In genomic region chr12:55728932-55729591, GRCh38 we compare ENCODE assay signal across 8 cellular contexts. TPM values are rescaled to one million over a fixed set of nuclear protein-coding genes. Genes with fewer than 3 reads are reported as not detected.
DNase-seq lines count a peak whose midpoint lies in the region; ATAC-seq and TF ChIP-seq lines count a peak whose summit lies in the region.

CD63 (minus strand) TSS chr12:55729009; CDS start chr12:55728341, 668 bp downstream.

- peaks cover 11% of the 10 kb centered on the region; the same call in 1 of the 2 replicates for H3K36me3 ChIP-seq in PC-9 (ENCODE audit: low read depth)

- peaks cover 21% of the 10 kb centered on the region for H3K79me2 ChIP-seq in PC-9 (ENCODE audit: low read depth)

- peaks cover 48% of the 10 kb centered on the region for H3K4me1 Mint-ChIP-seq in activated T-helper 1 cell treated with anti-CD3 and anti-CD28 coated beads, Interleukin-12 subunit alpha, Interleukin-12 subunit beta, Interleukin-2, Interleukin-4 antibody, amounts not matched to agents 30 ng/mL and 10 ng/mL and 1 ng/mL, durations not matched to agents 14 hours and 24 hours and 36 hours (ENCODE audit: low read depth)
- peaks cover 36 to 55% (median 50%) of the 10 kb centered on the region in 3 donors for H3K4me1 Mint-ChIP-seq in naive B cell

- peak; percentile 79 for DNase-seq in COLO668 (lab: John Stamatoyannopoulos, UW; ENCODE audit: unreplicated experiment)
- DNase-seq in PC-9, result peak in 1 of 2 experiments; percentile 80
- peak; percentile 44 for DNase-seq in activated T-helper 1 cell treated with anti-CD3 and anti-CD28 coated beads, Interleukin-12 subunit alpha, Interleukin-12 subunit beta, Interleukin-2, Interleukin-4 antibody, amounts not matched to agents 30 ng/mL and 10 ng/mL and 1 ng/mL, durations not matched to agents 14 hours and 24 hours and 36 hours (ENCODE audit: low spot score)
- peak; percentile 95 for DNase-seq in fibroblast of gingiva (ENCODE audit: low read depth)
- peak; percentile 50 for DNase-seq in naive B cell
- peak; percentile 72 for DNase-seq in stimulated activated naive CD4-positive, alpha-beta T cell treated with Interleukin-2 at 50 U/mL for 16 hours (lab: John Stamatoyannopoulos, UW)

- peak within 1 kb of the TSS; percentile 100 for H3K4me3 ChIP-seq in PC-9

- peaks cover 30% of the 10 kb centered on the region for H4K20me1 ChIP-seq in PC-9 (ENCODE audit: insufficient read depth)

- CTCF ChIA-PET in PC-9 (lab: Charles Lee), result interaction anchor here (0.6 to 1.5 kb wide), 5 partner anchors 8 to 1883 kb away, joined by 3 to 21 read pairs (median 5); no protein-coding TSS in a partner anchor

- H3K27me3 ChIP-seq in PC-9 (ENCODE audit: insufficient read depth, low read depth), result no peaks in the 10 kb centered on the region

- intact Hi-C loops in PC-9 (cut with micrococcal nuclease; ENCODE audit: unreplicated experiment), result loop anchor here (10.0 kb wide), 1 partner anchor 734 kb away; no protein-coding TSS in a partner anchor
- intact Hi-C loops in activated T-helper 1 cell treated with anti-CD3 and anti-CD28 coated beads, Interleukin-12 subunit alpha, Interleukin-12 subunit beta, Interleukin-2, Interleukin-4 antibody, amounts not matched to agents 30 ng/mL and 10 ng/mL and 1 ng/mL, durations not matched to agents 14 hours and 24 hours and 36 hours (cut with micrococcal nuclease), result loop anchor here (1.0 to 2.0 kb wide), 5 partner anchors 9 to 200 kb away; partner anchors contain the start of genes BLOC1S1, GDF11 and SARNP

- H2AFZ ChIP-seq in PC-9, result peak within 1 kb of the TSS; percentile 84

- peak within 1 kb of the TSS; percentile 84 for H3K27ac ChIP-seq in PC-9

- peaks cover 22% of the 10 kb centered on the region for H3K36me3 Mint-ChIP-seq in activated T-helper 1 cell treated with anti-CD3 and anti-CD28 coated beads, Interleukin-12 subunit alpha, Interleukin-12 subunit beta, Interleukin-2, Interleukin-4 antibody, amounts not matched to agents 30 ng/mL and 10 ng/mL and 1 ng/mL, durations not matched to agents 14 hours and 24 hours and 36 hours (ENCODE audit: low read depth)
- no peaks in the 10 kb centered on the region for H3K36me3 Mint-ChIP-seq in naive B cell

- POLR2A ChIA-PET in PC-9 (lab: Charles Lee; ENCODE audit: unreplicated experiment), result interaction anchor here (0.6 to 1.3 kb wide), 2 partner anchors 10 to 204 kb away, joined by 3 to 7 read pairs; no protein-coding TSS in a partner anchor

- peaks cover 23% of the 10 kb centered on the region for H3K4me1 ChIP-seq in PC-9 (replicated peaks; ENCODE audit: insufficient read depth)

- peaks cover 1% of the 10 kb centered on the region for H3K27me3 Mint-ChIP-seq in activated T-helper 1 cell treated with anti-CD3 and anti-CD28 coated beads, Interleukin-12 subunit alpha, Interleukin-12 subunit beta, Interleukin-2, Interleukin-4 antibody, amounts not matched to agents 30 ng/mL and 10 ng/mL and 1 ng/mL, durations not matched to agents 14 hours and 24 hours and 36 hours (ENCODE audit: insufficient read depth)
- no peaks in the 10 kb centered on the region for H3K27me3 Mint-ChIP-seq in naive B cell

- no peaks in the 10 kb centered on the region for H3K9me2 ChIP-seq in PC-9 (ENCODE audit: insufficient read depth)

- H3K27ac Mint-ChIP-seq in activated T-helper 1 cell treated with anti-CD3 and anti-CD28 coated beads, Interleukin-12 subunit alpha, Interleukin-12 subunit beta, Interleukin-2, Interleukin-4 antibody, amounts not matched to agents 30 ng/mL and 10 ng/mL and 1 ng/mL, durations not matched to agents 14 hours and 24 hours and 36 hours, result peak within 1 kb of the TSS; percentile 96
- peak within 1 kb of the TSS; percentile 74 to 95 (median 88) for H3K27ac Mint-ChIP-seq in naive B cell

- no TSS peak for BruUV-seq in PC-9 (replicated peaks; lab: Mats Ljungman, UMichigan)

- no peak; the same call in 1 of the 2 replicates for TF ChIP-seq CTCF in PC-9 (conservative IDR thresholded peaks at IDR 0.05)

- H3K9me3 Mint-ChIP-seq in activated T-helper 1 cell treated with anti-CD3 and anti-CD28 coated beads, Interleukin-12 subunit alpha, Interleukin-12 subunit beta, Interleukin-2, Interleukin-4 antibody, amounts not matched to agents 30 ng/mL and 10 ng/mL and 1 ng/mL, durations not matched to agents 14 hours and 24 hours and 36 hours, result no peaks in the 10 kb centered on the region
- H3K9me3 Mint-ChIP-seq in naive B cell, result no peaks in the 10 kb centered on the region

- H3K9me3 ChIP-seq in PC-9 (ENCODE audit: insufficient read depth, low read depth), result no peaks in the 10 kb centered on the region

- peak within 1 kb of the TSS; percentile 83 for H3K4me2 ChIP-seq in PC-9

- ATAC-seq in GM19372 (IDR thresholded peaks at IDR 0.05; ENCODE audit: low read depth, unreplicated experiment) (peak; percentile 65), HG03469 (IDR thresholded peaks at IDR 0.05; ENCODE audit: unreplicated experiment) (peak; percentile 38), naive B cell (ENCODE audit: low read depth in 2 of 2) (peak; percentile 63 to 69)

- H3K4me3 Mint-ChIP-seq in activated T-helper 1 cell treated with anti-CD3 and anti-CD28 coated beads, Interleukin-12 subunit alpha, Interleukin-12 subunit beta, Interleukin-2, Interleukin-4 antibody, amounts not matched to agents 30 ng/mL and 10 ng/mL and 1 ng/mL, durations not matched to agents 14 hours and 24 hours and 36 hours, result peak within 1 kb of the TSS; percentile 90
- H3K4me3 Mint-ChIP-seq in naive B cell, result peak within 1 kb of the TSS; percentile 88 to 97 (median 92)

- H3F3A ChIP-seq in PC-9 (ENCODE audit: insufficient read depth, low read depth), result peaks cover 34% of the 10 kb centered on the region; the same call in 1 of the 2 replicates

RNA-seq across cellular contexts. Expression of gene CD63, which starts in this region (rescaled TPM):
- total RNA-seq in PC-9 (2021), result 434 and 536 TPM in 2 replicates
- total RNA-seq in activated T-helper 1 cell treated with anti-CD3 and anti-CD28 coated beads, Interleukin-12 subunit alpha, Interleukin-12 subunit beta, Interleukin-2, Interleukin-4 antibody, amounts not matched to agents 30 ng/mL and 10 ng/mL and 1 ng/mL, durations not matched to agents 14 hours and 24 hours and 36 hours, result 183 and 198 TPM in 2 replicates
- polyA plus RNA-seq in naive B cell (ENCODE audit: low read depth in 6 of 6), result 100 to 1,000 TPM; 115 to 150 (median 142) TPM
